In the genomic region with DNA sequence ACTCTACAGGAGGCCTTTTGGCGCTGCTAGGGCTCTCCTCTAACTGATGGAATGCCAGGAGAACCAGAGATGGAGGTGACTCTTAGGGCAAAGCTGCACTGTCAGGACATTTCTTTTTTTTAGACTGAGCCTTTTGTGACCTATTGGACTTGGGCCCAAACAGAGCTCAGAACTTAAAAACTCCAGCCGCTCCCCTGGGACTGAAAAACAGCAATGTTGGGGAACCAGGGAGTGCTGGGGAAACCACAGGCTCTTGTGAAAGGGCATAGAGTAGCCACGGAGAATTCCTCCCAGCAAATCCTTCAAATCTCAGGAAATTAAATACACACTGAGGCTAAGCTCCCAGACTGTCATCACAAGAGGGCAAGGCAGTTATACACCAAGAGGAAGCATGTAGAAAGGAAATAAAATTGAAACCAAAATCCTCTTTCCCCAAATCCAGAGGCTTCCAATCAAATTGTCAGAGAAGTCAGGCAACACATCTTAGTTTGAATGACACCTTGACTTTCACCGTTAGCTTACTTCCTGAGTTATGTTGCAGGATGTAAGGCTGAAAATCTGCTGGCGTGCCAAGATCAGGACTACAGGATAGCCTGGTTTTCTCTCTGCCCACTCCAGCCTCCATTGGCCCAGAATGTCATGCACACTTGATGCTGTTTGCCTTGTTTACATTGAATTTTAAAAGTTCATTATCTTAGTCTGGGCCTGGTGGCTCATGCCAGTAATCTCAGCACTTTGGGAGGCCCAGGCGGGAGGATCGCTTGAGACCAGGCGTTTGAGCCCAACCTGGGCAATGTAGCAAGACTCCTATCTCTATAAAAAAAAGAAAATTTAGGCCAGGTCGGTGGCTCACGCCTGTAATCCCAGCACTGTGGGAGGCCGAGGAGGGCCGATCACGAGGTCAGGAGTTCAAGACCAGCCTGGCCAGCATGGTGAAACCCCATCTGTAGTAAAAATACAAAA, we compare ENCODE assay signal across 1 cellular context.
TF ChIP-seq lines count a peak whose summit lies in the region.

No MANE protein-coding gene starts in this region.

TF ChIP-seq in IMR-90, 13 proteins besides CTCF, POLR2A, EP300 and RAD21 (continued from another document):
- TF ChIP-seq, protein P1, sequence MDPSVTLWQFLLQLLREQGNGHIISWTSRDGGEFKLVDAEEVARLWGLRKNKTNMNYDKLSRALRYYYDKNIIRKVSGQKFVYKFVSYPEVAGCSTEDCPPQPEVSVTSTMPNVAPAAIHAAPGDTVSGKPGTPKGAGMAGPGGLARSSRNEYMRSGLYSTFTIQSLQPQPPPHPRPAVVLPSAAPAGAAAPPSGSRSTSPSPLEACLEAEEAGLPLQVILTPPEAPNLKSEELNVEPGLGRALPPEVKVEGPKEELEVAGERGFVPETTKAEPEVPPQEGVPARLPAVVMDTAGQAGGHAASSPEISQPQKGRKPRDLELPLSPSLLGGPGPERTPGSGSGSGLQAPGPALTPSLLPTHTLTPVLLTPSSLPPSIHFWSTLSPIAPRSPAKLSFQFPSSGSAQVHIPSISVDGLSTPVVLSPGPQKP (IDR thresholded peaks at IDR 0.05; ENCODE audit: borderline replicate concordance, low read depth, low read length), result no peak
- TF ChIP-seq CHD1 (IDR thresholded peaks at IDR 0.05; ENCODE audit: low read depth, low read length), result no peak
- no peak for TF ChIP-seq BHLHE40 (IDR thresholded peaks at IDR 0.05; ENCODE audit: low read depth, low read length)
- TF ChIP-seq NFE2L2 (IDR thresholded peaks at IDR 0.05; ENCODE audit: low read depth, low read length), result no peak
- TF ChIP-seq MXI1 (IDR thresholded peaks at IDR 0.05; ENCODE audit: borderline replicate concordance, low read depth, low read length), result no peak
- no peak for TF ChIP-seq SMC3 (IDR thresholded peaks at IDR 0.05; ENCODE audit: low read depth, low read length)
- TF ChIP-seq MAFK (IDR thresholded peaks at IDR 0.05; ENCODE audit: low read depth, low read length), result no peak
- TF ChIP-seq RCOR1 (IDR thresholded peaks at IDR 0.05; ENCODE audit: insufficient replicate concordance, low read length), result no peak
- TF ChIP-seq RFX5 (IDR thresholded peaks at IDR 0.05; ENCODE audit: low read depth, low read length), result no peak
